ENCODE assay signal across 13 cellular contexts in genomic region chr2:39851251-39851650, GRCh38.
DNase-seq lines count a peak whose midpoint lies in the region; TF ChIP-seq lines count a peak whose summit lies in the region.
"Had no signal": no experiment of that assay in that cellular context is flagged by ENCODE, and none has a peak within 500 bp of the region (broad histone marks: within the 10 kb centered on the region; RNA-seq: fewer than 3 reads in every experiment).

No MANE protein-coding gene starts in this region.

- H2BK15ac ChIP-seq in mesenchymal stem cell (ENCODE audit: low read depth, poor library complexity, severe bottlenecking): no peak overlapping the region

- H3K9me3 ChIP-seq in mammary epithelial cell (replicated peaks; ENCODE audit: insufficient read depth, low read length): no peaks in the 10 kb centered on the region
- H3K9me3 ChIP-seq in breast epithelium: no peaks in the 10 kb centered on the region
- H3K9me3 ChIP-seq in Loucy (ENCODE audit: insufficient read depth, low read depth, low read length): no peaks in the 10 kb centered on the region
- no peaks in the 10 kb centered on the region for H3K9me3 ChIP-seq in mesenchymal stem cell (ENCODE audit: control insufficient read depth, low read length)
- H3K9me3 ChIP-seq: left lung had no signal

- H2AFZ ChIP-seq in mammary epithelial cell (ENCODE audit: low read depth, low read length): peak overlapping the region; percentile 35
- H2AFZ ChIP-seq in Loucy (ENCODE audit: low read length): no peak overlapping the region
- H2AFZ ChIP-seq in mesenchymal stem cell (ENCODE audit: low read depth, low read length): no peak overlapping the region

- dilution Hi-C loops in mammary epithelial cell (cut with HindIII; ENCODE audit: low sequenced_read_pairs): no loop called here

- no peak overlapping the region for H2BK5ac ChIP-seq in mesenchymal stem cell (ENCODE audit: low read depth, low read length, poor library complexity, severe bottlenecking)

- H2AK5ac ChIP-seq in mesenchymal stem cell (ENCODE audit: low read length, severe bottlenecking): no peak overlapping the region

- H3F3A ChIP-seq in Loucy (ENCODE audit: low read depth): 0 out of 2 replicates have a peak, but pooled peaks cover 3% of the 10 kb centered on the region

- BruUV-seq in mammary epithelial cell (replicated peaks; lab: Mats Ljungman, UMichigan): no TSS peak

- intact Hi-C loops in mammary epithelial cell (cut with micrococcal nuclease): loop anchor here (10.0 kb wide), 1 partner anchor 704 kb away; no protein-coding TSS in a partner anchor
- intact Hi-C loops in breast epithelium (cut with DNase I; ENCODE audit: low total_unique reads): no loop called here
- intact Hi-C loops in posterior vena cava (cut with DNase I): loop anchor here in 1 of 2 donors (10.0 kb wide), 1 partner anchor 126 kb away; no protein-coding TSS in a partner anchor

- DNase-seq in mammary epithelial cell (no peak), breast epithelium (ENCODE audit: low spot score in 2 of 2) (no peak), fibroblast of the aortic adventitia (ENCODE audit: low read depth) (peak; percentile 3), NCI-H2029 (lab: John Stamatoyannopoulos, UW) (no peak), mesenchymal stem cell (no peak), posterior vena cava (ENCODE audit: low spot score) (no peak), NCI-H524 treated with DMSO at 0.1 percent for 48 hours (lab: John Stamatoyannopoulos, UW) (no peak)
- DNase-seq: activated CD4-positive, alpha-beta T cell treated with anti-CD3 and anti-CD28 coated beads for 1 hour; activated T-cell treated with anti-CD3 and anti-CD28 coated beads, Interleukin-2, amount 50 U/mL, for 4 hours; aorta; left lung; NCI-H2081 treated with DMSO at 0.1 percent for 48 hours had no signal

- no peaks in the 10 kb centered on the region for H3K36me3 ChIP-seq in mammary epithelial cell (ENCODE audit: insufficient read depth, low read length)
- H3K36me3 ChIP-seq in breast epithelium: no peaks in the 10 kb centered on the region
- no peaks in the 10 kb centered on the region for H3K36me3 ChIP-seq in Loucy (ENCODE audit: insufficient read depth, low read length)
- no peaks in the 10 kb centered on the region for H3K36me3 ChIP-seq in mesenchymal stem cell (ENCODE audit: control insufficient read depth in 1 of 2, insufficient read depth in 2 of 2, low read depth in 1 of 2, low read length in 2 of 2)
- H3K36me3 ChIP-seq: left lung had no signal

- H3K27me3 ChIP-seq in mammary epithelial cell (ENCODE audit: insufficient read depth, low read length) (no peaks in the 10 kb centered on the region), breast epithelium (no peaks in the 10 kb centered on the region), Loucy (ENCODE audit: insufficient read depth, low read length, poor library complexity, severe bottlenecking) (no peaks in the 10 kb centered on the region), mesenchymal stem cell (ENCODE audit: control insufficient read depth in 1 of 2, insufficient read depth in 1 of 2, low read length in 2 of 2) (no peaks in the 10 kb centered on the region)
- H3K27me3 ChIP-seq: left lung had no signal

- H3K79me1 ChIP-seq in mesenchymal stem cell (replicated peaks; ENCODE audit: low read length, poor library complexity, severe bottlenecking): no peaks in the 10 kb centered on the region

- 46% methylated on average over 8 of the region's 8 CpGs for WGBS in mammary epithelial cell (ENCODE audit: low coverage, missing lambda C conversion rate)
- 58% methylated on average over 8 of the region's 8 CpGs for WGBS in mesenchymal stem cell

- no peak overlapping the region for H3K14ac ChIP-seq in mesenchymal stem cell (ENCODE audit: low read length in 2 of 2)

- H3K9ac ChIP-seq in mammary epithelial cell (ENCODE audit: insufficient read depth, low read length) (no peak overlapping the region), Loucy (ENCODE audit: low read depth, low read length, poor library complexity, severe bottlenecking) (no peak overlapping the region), mesenchymal stem cell (ENCODE audit: low read length) (no peak overlapping the region)

- H3K18ac ChIP-seq in mesenchymal stem cell (ENCODE audit: low read depth in 1 of 2, low read length in 2 of 2): no peak overlapping the region

- no peak for TF ChIP-seq CTCF in mammary epithelial cell (conservative IDR thresholded peaks at IDR 0.05 in 1 of 2, IDR thresholded peaks at IDR 0.05 in 1 of 2; ENCODE audit: extremely low read depth in 1 of 2, insufficient read depth in 1 of 2, low read depth in 1 of 2, low read length in 2 of 2)
- no peak for TF ChIP-seq CTCF in breast epithelium (IDR thresholded peaks at IDR 0.05)
- no peak for TF ChIP-seq CTCF in Loucy (conservative IDR thresholded peaks at IDR 0.05; ENCODE audit: low read length)
- no peak for TF ChIP-seq CTCF in fibroblast of the aortic adventitia (IDR thresholded peaks at IDR 0.05; ENCODE audit: insufficient read depth, low read length)

- H2BK12ac ChIP-seq in mesenchymal stem cell (ENCODE audit: low read length in 2 of 2): no peak overlapping the region

- in situ Hi-C loops in mammary epithelial cell (cut with MboI; ENCODE audit: low sequenced_read_pairs in 2 of 2): no loop called here

- CTCF ChIA-PET in mammary epithelial cell (lab: Charles Lee; ENCODE audit: low non-redundant PET): interaction anchor here (0.5 to 1.1 kb wide), 3 partner anchors 98 to 182 kb away, joined by 3 to 5 read pairs (median 3); no protein-coding TSS in a partner anchor

- no peak overlapping the region for H3K23ac ChIP-seq in mesenchymal stem cell (ENCODE audit: low read length in 2 of 2)

- no peaks in the 10 kb centered on the region for H3K9me2 ChIP-seq in Loucy (replicated peaks; ENCODE audit: low read depth, low read length)

- H4K20me1 ChIP-seq in mammary epithelial cell (ENCODE audit: insufficient read depth, low read length): no peaks in the 10 kb centered on the region
- no peaks in the 10 kb centered on the region for H4K20me1 ChIP-seq in Loucy (ENCODE audit: insufficient read depth, low read length, poor library complexity, severe bottlenecking)

- H3K4me3 ChIP-seq in mammary epithelial cell (replicated peaks in 1 of 3; ENCODE audit: insufficient read depth in 1 of 3, low read depth in 2 of 3, low read length in 3 of 3): no peak overlapping the region
- H3K4me3 ChIP-seq in breast epithelium: no peak overlapping the region
- peak overlapping the region; percentile 46 for H3K4me3 ChIP-seq in Loucy (ENCODE audit: low read length, poor library complexity, severe bottlenecking)
- H3K4me3 ChIP-seq in fibroblast of the aortic adventitia (ENCODE audit: low read depth, low read length): no peak overlapping the region
- no peak overlapping the region for H3K4me3 ChIP-seq in mesenchymal stem cell (ENCODE audit: insufficient read depth in 1 of 2, low read depth in 1 of 2, low read length in 2 of 2)
- H3K4me3 ChIP-seq: left lung had no signal

- H3K79me2 ChIP-seq in mammary epithelial cell (ENCODE audit: insufficient read depth, low read length) (no peaks in the 10 kb centered on the region), Loucy (ENCODE audit: insufficient read depth, low read length) (no peaks in the 10 kb centered on the region)

- no peak for TF ChIP-seq POLR2A in breast epithelium (IDR thresholded peaks at IDR 0.05)

- no peak overlapping the region for H2BK120ac ChIP-seq in mesenchymal stem cell (ENCODE audit: low read depth, low read length)

- H3K4me2 ChIP-seq in mammary epithelial cell (ENCODE audit: insufficient read depth, low read depth, low read length): peak overlapping the region; percentile 24
- peak overlapping the region; percentile 76 for H3K4me2 ChIP-seq in Loucy (ENCODE audit: low read depth, low read length, poor library complexity, severe bottlenecking)
- no peak overlapping the region for H3K4me2 ChIP-seq in mesenchymal stem cell (ENCODE audit: low read length, poor library complexity, severe bottlenecking)

- H4K91ac ChIP-seq in mesenchymal stem cell (ENCODE audit: low read length): no peak overlapping the region

- H3K4ac ChIP-seq in mesenchymal stem cell (ENCODE audit: low read depth in 1 of 2, low read length in 2 of 2): no peak overlapping the region

- no peak overlapping the region for H4K8ac ChIP-seq in mesenchymal stem cell (ENCODE audit: low read length)

- H3K27ac ChIP-seq in mammary epithelial cell (ENCODE audit: insufficient read depth, low read depth, low read length) (no peak overlapping the region), breast epithelium (no peak overlapping the region), mesenchymal stem cell (ENCODE audit: low read length, poor library complexity, severe bottlenecking) (no peak overlapping the region)
- H3K27ac ChIP-seq: left lung had no signal

- H3K4me1 ChIP-seq in mammary epithelial cell (ENCODE audit: insufficient read depth, low read length) (peaks cover 20% of the 10 kb centered on the region), breast epithelium (no peaks in the 10 kb centered on the region), Loucy (ENCODE audit: insufficient read depth, low read length, poor library complexity, severe bottlenecking) (peaks cover 37% of the 10 kb centered on the region), mesenchymal stem cell (ENCODE audit: control insufficient read depth, insufficient read depth, low read depth, low read length) (peaks cover 2% of the 10 kb centered on the region)
